In the genomic region with DNA sequence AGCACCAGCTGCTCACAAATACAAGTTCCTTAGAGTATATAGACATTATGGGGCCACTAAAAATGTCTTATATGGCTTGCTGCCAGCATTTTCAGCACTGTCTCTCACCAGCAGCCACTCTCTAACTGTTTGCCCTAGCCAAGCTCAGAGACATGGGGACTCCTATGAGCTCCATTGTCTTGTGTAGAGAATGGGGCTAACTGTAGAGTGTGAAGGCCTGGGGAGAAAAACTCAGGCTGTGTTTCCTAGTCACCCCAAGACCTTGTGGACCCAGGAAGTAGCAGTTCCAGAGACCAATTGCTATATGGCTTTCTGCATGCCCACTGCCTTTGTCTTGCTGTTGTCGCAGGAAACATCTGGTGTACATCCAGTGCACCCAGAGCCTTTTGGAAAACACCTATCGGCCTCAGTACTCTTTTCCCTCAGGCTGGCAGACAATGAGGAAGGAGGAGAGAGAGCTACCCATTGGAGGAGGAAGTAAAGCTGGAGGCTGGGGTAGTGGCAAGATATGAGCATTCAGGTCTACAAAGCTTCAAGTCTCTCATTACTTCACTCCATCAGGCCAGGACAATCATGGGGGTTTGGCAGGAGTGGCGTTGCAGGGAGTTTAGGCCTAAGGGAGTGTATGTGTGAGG, we compare ENCODE assay signal across 9 cellular contexts. TPM values are rescaled to one million over a fixed set of nuclear protein-coding genes. Genes with fewer than 3 reads are reported as not detected.
A peak's percentile ranks its signal among the peaks of the same experiment; 100 is the strongest.
DNase-seq lines count a peak whose midpoint lies in the region; ATAC-seq and TF ChIP-seq lines count a peak whose summit lies in the region.
"Had no signal": no experiment of that assay in that cellular context is flagged by ENCODE, and none has a peak within 500 bp of the region (broad histone marks: within the 10 kb centered on the region; RNA-seq: fewer than 3 reads in every experiment).

No MANE protein-coding gene starts in this region.

- no peaks in the 10 kb centered on the region for H3K36me3 ChIP-seq in duodenal mucosa (ENCODE audit: control insufficient read depth in 1 of 2, insufficient read depth in 2 of 2, low read length in 2 of 2)
- H3K36me3 ChIP-seq: SJCRH30 had no signal

- H4K91ac ChIP-seq in H9 (ENCODE audit: insufficient read length, low read depth, low read length) = no peak overlapping the region

- H3K23me2 ChIP-seq in H9 (ENCODE audit: insufficient read length, low read depth, low read length, poor library complexity, severe bottlenecking) = no peaks in the 10 kb centered on the region

- no peak overlapping the region for H4K5ac ChIP-seq in H9 (ENCODE audit: insufficient read length, low read depth, low read length)

- H3T11ph ChIP-seq in H9 (ENCODE audit: low read length) = no peak overlapping the region

- no peak overlapping the region for H3K14ac ChIP-seq in H9 (ENCODE audit: insufficient read depth, low read length)

- H3K56ac ChIP-seq in H9 (ENCODE audit: insufficient read length, low read depth, low read length) = no peak overlapping the region

- no peak overlapping the region for H3K4me3 ChIP-seq in duodenal mucosa (ENCODE audit: low read depth in 1 of 2, low read length in 2 of 2)
- H3K4me3 ChIP-seq: SJCRH30 had no signal

- DNase-seq in KBM-7 = no peak
- no peak for DNase-seq in H9
- DNase-seq: SJCRH30 had no signal

- no peak overlapping the region for H2BK12ac ChIP-seq in H9 (ENCODE audit: insufficient read length, low read depth, low read length)

- no peaks in the 10 kb centered on the region for H3K27me3 ChIP-seq in duodenal mucosa (ENCODE audit: control insufficient read depth in 1 of 2, insufficient read depth in 2 of 2, low read length in 2 of 2)
- no peaks in the 10 kb centered on the region; the same call in 1 of the 2 replicates for H3K27me3 ChIP-seq in H9 (ENCODE audit: insufficient read depth, low read length)
- H3K27me3 ChIP-seq: SJCRH30 had no signal

- H2BK20ac ChIP-seq in H9 (ENCODE audit: low read depth, low read length, poor library complexity, severe bottlenecking) = no peak overlapping the region

- WGBS in H9 (ENCODE audit: extremely low coverage, insufficient read length, low lambda C conversion rate) = no CpG with 5 or more reads among the region's 3 CpGs

- peaks cover 0 to 5% of the 10 kb centered on the region in 2 experiments; a peak in 2 of 4 replicates for H3K4me1 Mint-ChIP-seq in H9

- H3K23ac ChIP-seq in H9 (ENCODE audit: insufficient read length, low read depth, low read length) = no peak overlapping the region

- H3K27ac ChIP-seq in duodenal mucosa (ENCODE audit: low read depth, low read length) (peak overlapping the region; percentile 30), H9 (ENCODE audit: insufficient read length, low read depth, low read length) (no peak overlapping the region)
- H3K27ac ChIP-seq: SJCRH30 had no signal

- no peak overlapping the region for H3K4me3 Mint-ChIP-seq in H9

- ATAC-seq in GM18511 (IDR thresholded peaks at IDR 0.05; ENCODE audit: unreplicated experiment) = peak; percentile 20
- ATAC-seq in GM19438 (IDR thresholded peaks at IDR 0.05; ENCODE audit: low read depth, unreplicated experiment) = peak; percentile 9
- ATAC-seq in HG03175 (IDR thresholded peaks at IDR 0.05; ENCODE audit: unreplicated experiment) = peak; percentile 26
- ATAC-seq in HG03521 (IDR thresholded peaks at IDR 0.05; ENCODE audit: unreplicated experiment) = no peak
- no peak for ATAC-seq in GM21367 (IDR thresholded peaks at IDR 0.05; ENCODE audit: unreplicated experiment)

- H3K27ac Mint-ChIP-seq in H9 = no peak overlapping the region

- no peak overlapping the region for H3K4me2 ChIP-seq in H9 (ENCODE audit: insufficient read depth, insufficient read length, low read length)

- H2AFZ ChIP-seq in H9 (ENCODE audit: low read length) = no peak overlapping the region

- no peaks in the 10 kb centered on the region for H4K20me1 ChIP-seq in H9 (ENCODE audit: control insufficient read depth, insufficient read depth, insufficient read length)

- no peak overlapping the region for H3K4ac ChIP-seq in H9 (ENCODE audit: low read depth, low read length)

- no peaks in the 10 kb centered on the region for H3K79me2 ChIP-seq in H9 (ENCODE audit: insufficient read depth, low read length)

- H4K8ac ChIP-seq in H9 (replicated peaks; ENCODE audit: insufficient read length, low read depth, low read length) = no peak overlapping the region

- H3K36me3 Mint-ChIP-seq in H9 (ENCODE audit: insufficient read depth in 1 of 3, low read depth in 3 of 3) = no peaks in the 10 kb centered on the region

- no peak overlapping the region for H3K9ac ChIP-seq in duodenal mucosa (ENCODE audit: low read depth in 1 of 2, low read length in 2 of 2)
- H3K9ac ChIP-seq in H9 (ENCODE audit: extremely low read depth, insufficient read length, low read length) = no peak overlapping the region

- H3K9me3 Mint-ChIP-seq in H9 = no peaks in the 10 kb centered on the region

- no peak overlapping the region for H2BK5ac ChIP-seq in H9 (ENCODE audit: insufficient read length, low read length)

- H3K79me1 ChIP-seq in H9 (ENCODE audit: insufficient read depth, low read depth, low read length, poor library complexity, severe bottlenecking) = no peaks in the 10 kb centered on the region

- H3K9me3 ChIP-seq in duodenal mucosa (ENCODE audit: control insufficient read depth in 1 of 2, low read length in 2 of 2) (no peaks in the 10 kb centered on the region), H9 (ENCODE audit: control insufficient read depth, low read depth, low read length) (no peaks in the 10 kb centered on the region)
- H3K9me3 ChIP-seq: SJCRH30 had no signal

- H3K4me1 ChIP-seq in duodenal mucosa (ENCODE audit: control insufficient read depth in 1 of 2, insufficient read depth in 2 of 2, low read length in 2 of 2) = peaks cover 0 to 12% of the 10 kb centered on the region in 2 donors
- no peaks in the 10 kb centered on the region for H3K4me1 ChIP-seq in H9 (ENCODE audit: insufficient read depth, low read length)
- H3K4me1 ChIP-seq: SJCRH30 had no signal

- H3K27me3 Mint-ChIP-seq in H9 (ENCODE audit: low read depth) = no peaks in the 10 kb centered on the region; the same call in 1 of the 2 replicates

- H2AK5ac ChIP-seq in H9 (ENCODE audit: insufficient read length, low read length) = no peak overlapping the region

- TF ChIP-seq CTCF in H9 (conservative IDR thresholded peaks at IDR 0.05) = no peak

- H2BK15ac ChIP-seq in H9 (ENCODE audit: low read depth, low read length) = no peak overlapping the region

- H2BK120ac ChIP-seq in H9 (ENCODE audit: low read depth, low read length, poor library complexity, severe bottlenecking) = no peak overlapping the region

- in situ Hi-C loops in KBM-7 (cut with MboI; ENCODE audit: low pct_unique_long_range_greater_than_20kb, low sequenced_read_pairs) = no loop called here

- H3K18ac ChIP-seq in H9 (ENCODE audit: insufficient read length, low read depth, low read length) = no peak overlapping the region

RNA-seq across cellular contexts. Expression of gene ENTPD1, which starts 28.4 kb away (rescaled TPM):
- 1.9 and 2.0 TPM in 2 replicates for total RNA-seq in H9 (2021)

Comparison
In these comparisons a context has a peak if more than half of its experiments do, and no peak if none do; other contexts are left out.
1. ATAC-seq: peak in GM18511 (single experiment), GM19438 (single experiment) and HG03175 (single experiment); none in HG03521 (single experiment) and GM21367 (single experiment).